19 cellular contexts compared by ENCODE assay signal in the genomic region with DNA sequence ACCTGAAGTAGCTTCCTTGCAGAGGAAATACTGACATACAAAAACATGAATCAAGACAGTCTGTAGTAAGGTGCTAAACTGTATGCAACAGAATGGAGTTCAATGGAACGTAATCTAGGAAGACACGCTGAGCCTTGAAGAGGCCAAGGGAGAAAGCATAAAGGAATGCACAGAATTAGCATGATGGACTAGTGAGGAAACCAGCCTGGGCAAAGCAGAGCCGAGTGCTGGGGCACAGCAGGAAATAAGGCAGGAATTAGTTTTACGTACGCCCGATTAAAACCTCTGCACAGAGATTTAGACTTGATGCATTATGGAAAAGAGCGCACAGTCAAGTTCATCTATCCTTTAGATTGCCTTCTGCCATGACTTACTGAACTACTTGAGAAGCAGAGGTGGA.
DNase-seq lines count a peak whose midpoint lies in the region; ATAC-seq and TF ChIP-seq lines count a peak whose summit lies in the region.
"Had no signal": no experiment of that assay in that cellular context is flagged by ENCODE, and none has a peak within 500 bp of the region (broad histone marks: within the 10 kb centered on the region; RNA-seq: fewer than 3 reads in every experiment).

No MANE protein-coding gene starts in this region.

- peak; percentile 46 for DNase-seq in GM23338 (ENCODE audit: low spot score)
- DNase-seq in dermis blood vessel endothelial cell: peak; percentile 21
- peak; percentile 31 for DNase-seq in neural progenitor cell (ENCODE audit: low spot score)
- DNase-seq in NCI-H82 treated with DMSO at 0.1 percent for 48 hours (lab: John Stamatoyannopoulos, UW; ENCODE audit: unreplicated experiment): no peak
- DNase-seq: 8988T; C1 segment of cervical spinal cord; Calu3; CD4-positive, alpha-beta memory T cell; COR-L47; DMS53; DMS79 treated with DMSO at 0.1 percent for 48 hours; GF-D8; GM23248; HFFc6 had no signal

- H3K4me1 Mint-ChIP-seq in GM23338: peaks cover 49% of the 10 kb centered on the region
- H3K4me1 Mint-ChIP-seq in neural progenitor cell: peaks cover 42% of the 10 kb centered on the region

- TF ChIP-seq CTCF in GM23338 (conservative IDR thresholded peaks at IDR 0.05; ENCODE audit: low read depth in 2 of 2) (no peak), neural progenitor cell (IDR thresholded peaks at IDR 0.05) (no peak)

- no peaks in the 10 kb centered on the region for H3K9me2 ChIP-seq in GM23338 (ENCODE audit: insufficient read depth)

- H3K9me3 Mint-ChIP-seq in GM23338 (no peaks in the 10 kb centered on the region), neural progenitor cell (no peaks in the 10 kb centered on the region)

- H4K20me1 ChIP-seq in GM23338 (replicated peaks; ENCODE audit: insufficient read depth) (0 out of 2 replicates have a peak, but pooled peaks cover 3% of the 10 kb centered on the region), neural progenitor cell (ENCODE audit: low read depth) (no peaks in the 10 kb centered on the region)

- no peaks in the 10 kb centered on the region for H3K36me3 ChIP-seq in GM23338 (ENCODE audit: insufficient read depth)
- H3K36me3 ChIP-seq in neural progenitor cell: no peaks in the 10 kb centered on the region
- H3K36me3 ChIP-seq: HAP-1 had no signal

- H3K27me3 ChIP-seq in GM23338 (ENCODE audit: insufficient read depth): no peaks in the 10 kb centered on the region
- no peaks in the 10 kb centered on the region for H3K27me3 ChIP-seq in neural progenitor cell

- 0 out of 2 replicates have a peak, but pooled peaks cover 2% of the 10 kb centered on the region for H3K79me2 ChIP-seq in GM23338 (replicated peaks; ENCODE audit: insufficient read depth)
- H3K79me2 ChIP-seq in neural progenitor cell (ENCODE audit: low read depth): peaks cover 27% of the 10 kb centered on the region

- no peaks in the 10 kb centered on the region for H3K9me3 ChIP-seq in neural progenitor cell (ENCODE audit: low read depth)
- H3K9me3 ChIP-seq: A549, HAP-1 had no signal

- H3K27ac ChIP-seq in GM23338 (ENCODE audit: low read depth) (no peak overlapping the region), neural progenitor cell (no peak overlapping the region)
- H3K27ac ChIP-seq: A549, GM23248 had no signal

- H3K4me2 ChIP-seq in GM23338 (peak overlapping the region; percentile 24; the same call in 1 of the 2 replicates), neural progenitor cell (peak overlapping the region; percentile 9)
- H3K4me2 ChIP-seq: A549 had no signal

- no peak overlapping the region for H3K4me3 ChIP-seq in GM23338
- H3K4me3 ChIP-seq in neural progenitor cell: no peak overlapping the region
- H3K4me3 ChIP-seq: A549, GM23248, HAP-1 had no signal

- H3K27me3 Mint-ChIP-seq in GM23338 (ENCODE audit: insufficient read depth, low read depth, poor library complexity): no peaks in the 10 kb centered on the region
- peaks cover 2% of the 10 kb centered on the region for H3K27me3 Mint-ChIP-seq in neural progenitor cell (ENCODE audit: insufficient read depth, low read depth)
- H3K27me3 Mint-ChIP-seq: CD4-positive, alpha-beta memory T cell had no signal

- ATAC-seq in GM23338: peak; percentile 54
- no peak for ATAC-seq in GM19324 (IDR thresholded peaks at IDR 0.05; ENCODE audit: low FRiP score, unreplicated experiment)
- no peak for ATAC-seq in GM21786 (IDR thresholded peaks at IDR 0.05; ENCODE audit: unreplicated experiment)
- no peak for ATAC-seq in HG03108 (IDR thresholded peaks at IDR 0.05; ENCODE audit: unreplicated experiment)
- ATAC-seq: A549 had no signal

- H3K36me3 Mint-ChIP-seq in GM23338 (ENCODE audit: low read depth) (no peaks in the 10 kb centered on the region), neural progenitor cell (no peaks in the 10 kb centered on the region)
- H3K36me3 Mint-ChIP-seq: CD4-positive, alpha-beta memory T cell had no signal

- no peak overlapping the region for H3K4me3 Mint-ChIP-seq in GM23338
- no peak overlapping the region for H3K4me3 Mint-ChIP-seq in neural progenitor cell
- H3K4me3 Mint-ChIP-seq: CD4-positive, alpha-beta memory T cell; HFFc6 had no signal

- H3K4me1 ChIP-seq in GM23338 (ENCODE audit: insufficient read depth) (peaks cover 15% of the 10 kb centered on the region), neural progenitor cell (peaks cover 40% of the 10 kb centered on the region)
- H3K4me1 ChIP-seq: A549, HAP-1 had no signal

- H3K9ac ChIP-seq in neural progenitor cell: no peak overlapping the region
- H3K9ac ChIP-seq: GM23248 had no signal

- H3K27ac Mint-ChIP-seq in GM23338 (no peak overlapping the region), neural progenitor cell (no peak overlapping the region)
- H3K27ac Mint-ChIP-seq: CD4-positive, alpha-beta memory T cell; HFFc6 had no signal

- H2AFZ ChIP-seq in GM23338 (no peak overlapping the region), neural progenitor cell (replicated peaks) (no peak overlapping the region)
- H2AFZ ChIP-seq: GM23248 had no signal

- H3F3A ChIP-seq in GM23338 (replicated peaks; ENCODE audit: low read depth): no peaks in the 10 kb centered on the region
- peaks cover 17% of the 10 kb centered on the region for H3F3A ChIP-seq in neural progenitor cell (ENCODE audit: low read depth)

TF ChIP-seq in GM23338, 12 proteins besides CTCF, POLR2A, EP300 and RAD21 (continues in another document):
- TF ChIP-seq, protein P1, sequence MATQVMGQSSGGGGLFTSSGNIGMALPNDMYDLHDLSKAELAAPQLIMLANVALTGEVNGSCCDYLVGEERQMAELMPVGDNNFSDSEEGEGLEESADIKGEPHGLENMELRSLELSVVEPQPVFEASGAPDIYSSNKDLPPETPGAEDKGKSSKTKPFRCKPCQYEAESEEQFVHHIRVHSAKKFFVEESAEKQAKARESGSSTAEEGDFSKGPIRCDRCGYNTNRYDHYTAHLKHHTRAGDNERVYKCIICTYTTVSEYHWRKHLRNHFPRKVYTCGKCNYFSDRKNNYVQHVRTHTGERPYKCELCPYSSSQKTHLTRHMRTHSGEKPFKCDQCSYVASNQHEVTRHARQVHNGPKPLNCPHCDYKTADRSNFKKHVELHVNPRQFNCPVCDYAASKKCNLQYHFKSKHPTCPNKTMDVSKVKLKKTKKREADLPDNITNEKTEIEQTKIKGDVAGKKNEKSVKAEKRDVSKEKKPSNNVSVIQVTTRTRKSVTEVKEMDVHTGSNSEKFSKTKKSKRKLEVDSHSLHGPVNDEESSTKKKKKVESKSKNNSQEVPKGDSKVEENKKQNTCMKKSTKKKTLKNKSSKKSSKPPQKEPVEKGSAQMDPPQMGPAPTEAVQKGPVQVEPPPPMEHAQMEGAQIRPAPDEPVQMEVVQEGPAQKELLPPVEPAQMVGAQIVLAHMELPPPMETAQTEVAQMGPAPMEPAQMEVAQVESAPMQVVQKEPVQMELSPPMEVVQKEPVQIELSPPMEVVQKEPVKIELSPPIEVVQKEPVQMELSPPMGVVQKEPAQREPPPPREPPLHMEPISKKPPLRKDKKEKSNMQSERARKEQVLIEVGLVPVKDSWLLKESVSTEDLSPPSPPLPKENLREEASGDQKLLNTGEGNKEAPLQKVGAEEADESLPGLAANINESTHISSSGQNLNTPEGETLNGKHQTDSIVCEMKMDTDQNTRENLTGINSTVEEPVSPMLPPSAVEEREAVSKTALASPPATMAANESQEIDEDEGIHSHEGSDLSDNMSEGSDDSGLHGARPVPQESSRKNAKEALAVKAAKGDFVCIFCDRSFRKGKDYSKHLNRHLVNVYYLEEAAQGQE (IDR thresholded peaks at IDR 0.05; ENCODE audit: unreplicated experiment): no peak
- no peak for TF ChIP-seq ZNF331 (CRISPR knock-in tag; IDR thresholded peaks at IDR 0.05; ENCODE audit: low read depth)
